Comparison of ENCODE assay signal across 11 cellular contexts in genomic region chr7:69429817-69430501, GRCh38.
DNase-seq lines count a peak whose midpoint lies in the region; ATAC-seq and TF ChIP-seq lines count a peak whose summit lies in the region.
"Had no signal": no experiment of that assay in that cellular context is flagged by ENCODE, and none has a peak within 500 bp of the region (broad histone marks: within the 10 kb centered on the region; RNA-seq: fewer than 3 reads in every experiment).

No MANE protein-coding gene starts in this region.

- no peaks in the 10 kb centered on the region for H3K79me2 ChIP-seq in osteoblast (ENCODE audit: insufficient read depth, low read length)

- H3K9me3 ChIP-seq in osteoblast (ENCODE audit: low read depth, low read length) (no peaks in the 10 kb centered on the region), Caco-2 (no peaks in the 10 kb centered on the region; the same call in 1 of the 2 replicates)

- no peaks in the 10 kb centered on the region for H4K20me1 ChIP-seq in osteoblast (ENCODE audit: insufficient read depth, low read length)

- peak overlapping the region; percentile 56 for H2AFZ ChIP-seq in osteoblast (ENCODE audit: low read length)

- peak overlapping the region; percentile 28 for H3K4me2 ChIP-seq in osteoblast (ENCODE audit: insufficient read depth, low read length)

- peaks cover 0 to 4% (median 0%) of the 10 kb centered on the region in 7 donors for H3K9me3 Mint-ChIP-seq in CD14-positive monocyte
- H3K9me3 Mint-ChIP-seq in Caco-2 (ENCODE audit: unreplicated experiment): peaks cover 28% of the 10 kb centered on the region
- H3K9me3 Mint-ChIP-seq: activated naive CD4-positive, alpha-beta T cell treated with anti-CD3 and anti-CD28 coated beads, Interleukin-2, amount 50 U/mL, for 24 hours had no signal

- H3K4me3 Mint-ChIP-seq in CD14-positive monocyte (peak overlapping the region in 1 of 2 donors; percentile 68), Caco-2 (ENCODE audit: unreplicated experiment) (no peak overlapping the region)
- H3K4me3 Mint-ChIP-seq: activated naive CD4-positive, alpha-beta T cell treated with anti-CD3 and anti-CD28 coated beads, Interleukin-2, amount 50 U/mL, for 24 hours had no signal

- H3K27ac Mint-ChIP-seq in CD14-positive monocyte (peak overlapping the region in 3 of 7 donors; percentile 3 to 75 (median 27)), Caco-2 (ENCODE audit: unreplicated experiment) (no peak overlapping the region)
- H3K27ac Mint-ChIP-seq: activated naive CD4-positive, alpha-beta T cell treated with anti-CD3 and anti-CD28 coated beads, Interleukin-2, amount 50 U/mL, for 24 hours had no signal

- intact Hi-C loops in CD14-positive monocyte (cut with micrococcal nuclease) (no loop called here), Caco-2 (cut with micrococcal nuclease; ENCODE audit: unreplicated experiment) (loop anchor here (2.0 kb wide), 1 partner anchor 75 kb away; no protein-coding TSS in a partner anchor)

- peaks cover 38% of the 10 kb centered on the region for H3K4me1 Mint-ChIP-seq in CD14-positive monocyte
- no peaks in the 10 kb centered on the region for H3K4me1 Mint-ChIP-seq in Caco-2 (ENCODE audit: low read depth, unreplicated experiment)
- H3K4me1 Mint-ChIP-seq: activated naive CD4-positive, alpha-beta T cell treated with anti-CD3 and anti-CD28 coated beads, Interleukin-2, amount 50 U/mL, for 24 hours had no signal

- H3K27me3 Mint-ChIP-seq in CD14-positive monocyte (ENCODE audit: low read depth in 3 of 3): peaks cover 8 to 24% (median 10%) of the 10 kb centered on the region in 3 donors
- no peaks in the 10 kb centered on the region for H3K27me3 Mint-ChIP-seq in Caco-2 (ENCODE audit: insufficient read depth, unreplicated experiment)

- POLR2A ChIA-PET in Caco-2 (lab: Charles Lee): no interaction called here

- DNase-seq in AG20443 (ENCODE audit: low spot score) (peak; percentile 82), NCI-H2171 treated with DMSO at 0.1 percent for 48 hours (lab: John Stamatoyannopoulos, UW) (peak; percentile 26), fibroblast of the aortic adventitia (ENCODE audit: low read depth) (peak; percentile 51), osteoblast (ENCODE audit: insufficient read length, low spot score, missing footprints) (peak; percentile 65), CD14-positive monocyte (ENCODE audit: low spot score) (no peak), Caco-2 (no peak), cortex of kidney (lab: John Stamatoyannopoulos, UW) (no peak)
- DNase-seq: AML-193, glutamatergic neuron had no signal

- CTCF ChIA-PET in Caco-2 (lab: Charles Lee): no interaction called here

- H3K36me3 ChIP-seq in osteoblast (ENCODE audit: insufficient read depth, low read length) (no peaks in the 10 kb centered on the region), Caco-2 (ENCODE audit: control insufficient read depth, insufficient read depth, low read length) (no peaks in the 10 kb centered on the region)

- BruUV-seq in Caco-2 (replicated peaks; lab: Mats Ljungman, UMichigan): no TSS peak

- H3K4me1 ChIP-seq in osteoblast (ENCODE audit: insufficient read depth, low read length) (no peaks in the 10 kb centered on the region), Caco-2 (no peaks in the 10 kb centered on the region)

- TF ChIP-seq CTCF in fibroblast of the aortic adventitia (IDR thresholded peaks at IDR 0.05; ENCODE audit: insufficient read depth, low read length) (no peak), osteoblast (IDR thresholded peaks at IDR 0.05; ENCODE audit: extremely low read depth, low read depth, low read length) (no peak), CD14-positive monocyte (IDR thresholded peaks at IDR 0.05) (no peak), Caco-2 (IDR thresholded peaks at IDR 0.05; ENCODE audit: insufficient read depth in 1 of 2, low read depth in 1 of 2, low read length in 1 of 2, severe bottlenecking in 1 of 2, unreplicated experiment in 1 of 2) (no peak)

- no peaks in the 10 kb centered on the region for H3K27me3 ChIP-seq in osteoblast (ENCODE audit: insufficient read depth, low read length)
- H3K27me3 ChIP-seq in Caco-2 (replicated peaks; ENCODE audit: control insufficient read depth, insufficient read depth, low read length): no peaks in the 10 kb centered on the region

- no peak for ATAC-seq in HG03108 (IDR thresholded peaks at IDR 0.05; ENCODE audit: unreplicated experiment)

- H3K4me3 ChIP-seq in fibroblast of the aortic adventitia (ENCODE audit: low read depth, low read length): no peak overlapping the region
- no peak overlapping the region for H3K4me3 ChIP-seq in osteoblast (ENCODE audit: insufficient read depth, low read length)
- no peak overlapping the region for H3K4me3 ChIP-seq in Caco-2 (ENCODE audit: low read depth, low read length)

- H3K36me3 Mint-ChIP-seq in CD14-positive monocyte: no peaks in the 10 kb centered on the region
- no peaks in the 10 kb centered on the region for H3K36me3 Mint-ChIP-seq in Caco-2 (ENCODE audit: insufficient read depth, unreplicated experiment)
- H3K36me3 Mint-ChIP-seq: activated naive CD4-positive, alpha-beta T cell treated with anti-CD3 and anti-CD28 coated beads, Interleukin-2, amount 50 U/mL, for 24 hours had no signal

- H3K27ac ChIP-seq in osteoblast (ENCODE audit: low read depth, low read length): no peak overlapping the region

Comparison
In these comparisons a context has a peak if more than half of its experiments do, and no peak if none do; other contexts are left out.
1. DNase-seq: peak in AG20443 (single experiment), NCI-H2171 treated with DMSO at 0.1 percent for 48 hours (single experiment), fibroblast of the aortic adventitia (single experiment) and osteoblast (single experiment); none in CD14-positive monocyte (single experiment), Caco-2 (0 of 2) and cortex of kidney (single experiment).